8 cellular contexts compared by ENCODE assay signal in the genomic region with DNA sequence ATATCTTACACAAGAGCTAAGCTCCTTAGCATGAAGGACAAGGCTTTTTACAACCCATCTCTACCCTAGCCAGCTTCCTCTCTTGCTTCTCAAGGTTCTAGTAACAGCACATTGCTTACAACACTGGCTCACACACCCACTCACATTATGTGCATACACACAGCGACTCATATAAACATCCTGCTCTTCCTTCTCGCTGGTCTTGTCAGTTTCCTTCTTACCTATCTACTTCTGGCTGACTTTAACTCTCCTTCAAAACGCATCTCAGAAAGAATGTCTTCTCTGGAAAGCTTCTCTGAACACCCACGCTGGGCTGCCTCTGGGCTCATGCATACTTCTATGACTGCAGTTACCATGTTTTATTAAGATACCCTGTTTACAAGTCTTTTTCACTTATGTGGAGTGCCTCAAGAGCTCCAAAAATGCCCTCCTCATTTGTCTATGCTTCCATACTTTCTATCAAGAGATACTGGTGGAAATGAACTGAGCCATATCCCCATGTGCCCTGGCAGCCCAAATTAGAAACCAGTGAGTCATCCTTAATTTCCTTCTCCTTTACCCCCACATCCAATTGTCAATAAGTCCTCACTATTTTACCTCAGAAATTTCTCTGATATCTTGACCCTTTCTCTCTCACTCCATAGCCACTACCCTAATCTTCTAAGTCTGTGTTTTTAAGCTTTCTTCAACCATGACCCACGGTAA.
DNase-seq lines count a peak whose midpoint lies in the region; ATAC-seq and TF ChIP-seq lines count a peak whose summit lies in the region.

No MANE protein-coding gene starts in this region.

- H3K27ac Mint-ChIP-seq in progenitor cell of endocrine pancreas = no peak overlapping the region

- no peaks in the 10 kb centered on the region for H3K9me3 ChIP-seq in right atrium auricular region

- no peaks in the 10 kb centered on the region for H3K36me3 ChIP-seq in right atrium auricular region

- H3K27me3 Mint-ChIP-seq in progenitor cell of endocrine pancreas = peaks cover 11% of the 10 kb centered on the region

- no peak overlapping the region for H3K4me3 Mint-ChIP-seq in progenitor cell of endocrine pancreas (ENCODE audit: low read depth)

- DNase-seq in GM10266 (ENCODE audit: extremely low spot score) (peak; percentile 42), HL-60 (ENCODE audit: low read depth in 1 of 2, low spot score in 1 of 2) (peak; percentile 38), renal cortical epithelial cell (ENCODE audit: low read depth) (peak; percentile 52), GM13976 (ENCODE audit: low spot score) (no peak), progenitor cell of endocrine pancreas (ENCODE audit: low spot score, unreplicated experiment) (no peak), right atrium auricular region (ENCODE audit: low spot score) (no peak)
- DNase-seq in activated naive CD4-positive, alpha-beta T cell treated with anti-CD3 and anti-CD28 coated beads, Interleukin-2, amount 50 U/mL, for 16 hours = peak; percentile 43

- peaks cover 2% of the 10 kb centered on the region for H3K4me1 Mint-ChIP-seq in progenitor cell of endocrine pancreas (ENCODE audit: low read depth)

- TF ChIP-seq CTCF in GM10266 (IDR thresholded peaks at IDR 0.05; ENCODE audit: control insufficient read depth, insufficient read depth, low read depth, missing control alignments) = no peak
- no peak for TF ChIP-seq CTCF in HL-60 (IDR thresholded peaks at IDR 0.05; ENCODE audit: insufficient read depth, low read length)
- no peak for TF ChIP-seq CTCF in GM13976 (IDR thresholded peaks at IDR 0.05; ENCODE audit: borderline replicate concordance, control extremely low read depth, extremely low read depth, insufficient read depth, missing control alignments)
- TF ChIP-seq CTCF in progenitor cell of endocrine pancreas (IDR thresholded peaks at IDR 0.05; ENCODE audit: unreplicated experiment) = no peak
- no peak for TF ChIP-seq CTCF in right atrium auricular region (IDR thresholded peaks at IDR 0.05)

- no peaks in the 10 kb centered on the region for H3K4me1 ChIP-seq in right atrium auricular region

- H3K9me3 Mint-ChIP-seq in progenitor cell of endocrine pancreas (ENCODE audit: low read depth) = no peaks in the 10 kb centered on the region

- H3K27me3 ChIP-seq in HL-60 (ENCODE audit: insufficient read depth, poor library complexity, severe bottlenecking) (no peaks in the 10 kb centered on the region), right atrium auricular region (no peaks in the 10 kb centered on the region)

- H3K4me3 ChIP-seq in HL-60 (replicated peaks; ENCODE audit: insufficient read depth, low read length) (no peak overlapping the region), right atrium auricular region (no peak overlapping the region)

- in situ Hi-C loops in GM13976 (cut with MboI; ENCODE audit: low sequenced_read_pairs, unreplicated experiment) = no loop called here

- H3K27ac ChIP-seq in HL-60 (replicated peaks) (no peak overlapping the region), right atrium auricular region (no peak overlapping the region)

- H3K36me3 Mint-ChIP-seq in progenitor cell of endocrine pancreas (ENCODE audit: insufficient read depth) = no peaks in the 10 kb centered on the region

- no peak for ATAC-seq in GM18502 (IDR thresholded peaks at IDR 0.05; ENCODE audit: poor library complexity, unreplicated experiment)

Comparison
In these comparisons a context has a peak if more than half of its experiments do, and no peak if none do; other contexts are left out.
1. DNase-seq: peak in GM10266 (single experiment), HL-60 (2 of 2), activated naive CD4-positive, alpha-beta T cell treated with anti-CD3 and anti-CD28 coated beads, Interleukin-2, amount 50 U/mL, for 16 hours (single experiment) and renal cortical epithelial cell (single experiment); none in GM13976 (single experiment), progenitor cell of endocrine pancreas (single experiment) and right atrium auricular region (single experiment).